1 cellular context compared by ENCODE assay signal in the genomic region with DNA sequence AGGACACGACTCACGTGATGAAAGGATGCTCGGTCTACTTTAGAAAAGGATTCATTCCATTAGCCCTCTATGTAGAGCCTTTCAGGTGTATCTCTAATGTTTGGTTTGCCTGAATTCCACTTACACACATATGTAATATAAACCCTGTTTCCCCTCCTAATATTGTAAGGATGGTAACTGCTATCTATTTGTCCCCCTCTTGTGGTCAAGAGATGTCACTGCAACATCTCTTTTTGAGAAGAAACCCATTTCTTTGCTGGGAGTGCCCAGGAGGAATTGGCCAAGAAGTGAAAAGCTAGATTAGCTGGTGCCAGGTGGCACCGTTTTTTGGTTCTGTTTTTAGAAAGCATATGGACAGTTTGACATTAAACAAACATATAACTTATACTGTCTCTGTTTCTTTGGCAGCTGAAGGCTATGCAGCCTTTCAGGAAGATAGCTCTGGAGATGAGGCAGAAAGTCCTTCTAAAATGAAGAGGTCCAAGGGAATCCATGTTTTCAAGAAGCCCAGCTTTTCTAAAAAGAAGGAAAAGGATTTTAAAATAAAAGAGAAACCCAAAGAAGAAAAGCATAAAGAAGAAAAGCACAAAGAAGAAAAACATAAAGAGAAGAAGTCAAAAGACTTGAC.
TF ChIP-seq lines count a peak whose summit lies in the region.

No MANE protein-coding gene starts in this region.

TF ChIP-seq in K562, 482 proteins besides CTCF, POLR2A, EP300 and RAD21 (continued from another document):
- TF ChIP-seq, protein P1, sequence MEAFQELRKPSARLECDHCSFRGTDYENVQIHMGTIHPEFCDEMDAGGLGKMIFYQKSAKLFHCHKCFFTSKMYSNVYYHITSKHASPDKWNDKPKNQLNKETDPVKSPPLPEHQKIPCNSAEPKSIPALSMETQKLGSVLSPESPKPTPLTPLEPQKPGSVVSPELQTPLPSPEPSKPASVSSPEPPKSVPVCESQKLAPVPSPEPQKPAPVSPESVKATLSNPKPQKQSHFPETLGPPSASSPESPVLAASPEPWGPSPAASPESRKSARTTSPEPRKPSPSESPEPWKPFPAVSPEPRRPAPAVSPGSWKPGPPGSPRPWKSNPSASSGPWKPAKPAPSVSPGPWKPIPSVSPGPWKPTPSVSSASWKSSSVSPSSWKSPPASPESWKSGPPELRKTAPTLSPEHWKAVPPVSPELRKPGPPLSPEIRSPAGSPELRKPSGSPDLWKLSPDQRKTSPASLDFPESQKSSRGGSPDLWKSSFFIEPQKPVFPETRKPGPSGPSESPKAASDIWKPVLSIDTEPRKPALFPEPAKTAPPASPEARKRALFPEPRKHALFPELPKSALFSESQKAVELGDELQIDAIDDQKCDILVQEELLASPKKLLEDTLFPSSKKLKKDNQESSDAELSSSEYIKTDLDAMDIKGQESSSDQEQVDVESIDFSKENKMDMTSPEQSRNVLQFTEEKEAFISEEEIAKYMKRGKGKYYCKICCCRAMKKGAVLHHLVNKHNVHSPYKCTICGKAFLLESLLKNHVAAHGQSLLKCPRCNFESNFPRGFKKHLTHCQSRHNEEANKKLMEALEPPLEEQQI (IDR thresholded peaks at IDR 0.05), result peak; percentile 86
- TF ChIP-seq FOXK2 (conservative IDR thresholded peaks at IDR 0.05 in 1 of 2, IDR thresholded peaks at IDR 0.05 in 1 of 2; ENCODE audit: low read depth in 2 of 2) (0 out of 4 replicates have a peak, but pooled peaks of 1 of the 2 experiments have one; percentile 47), CBX3 (IDR thresholded peaks at IDR 0.05; ENCODE audit: borderline replicate concordance in 1 of 2, low read length in 2 of 2) (peak in 1 of 2 experiments; percentile 73; a peak in 1 of 3 replicates), SP1 (CRISPR knock-in tag; IDR thresholded peaks at IDR 0.05) (0 out of 2 replicates have a peak, but pooled peaks have one; percentile 12), NRF1 (conservative IDR thresholded peaks at IDR 0.05 in 1 of 2, IDR thresholded peaks at IDR 0.05 in 1 of 2) (peak in 1 of 2 experiments; percentile 10; a peak in 1 of 4 replicates), KAT7 (CRISPR knock-in tag; IDR thresholded peaks at IDR 0.05; ENCODE audit: borderline replicate concordance) (peak; percentile 42; the same call in 1 of the 2 replicates), CHD1 (IDR thresholded peaks at IDR 0.05; ENCODE audit: low read length) (no peak), ZNF143 (CRISPR knock-in tag; IDR thresholded peaks at IDR 0.05) (no peak), ZNF586 (CRISPR knock-in tag; conservative IDR thresholded peaks at IDR 0.05) (no peak), CC2D1A (IDR thresholded peaks at IDR 0.05) (peak; percentile 89), RCOR1 (IDR thresholded peaks at IDR 0.05; ENCODE audit: borderline replicate concordance in 1 of 2, low read depth in 2 of 2, low read length in 2 of 2) (0 out of 4 replicates have a peak, but pooled peaks of 1 of the 2 experiments have one; percentile 18), RBM17 (IDR thresholded peaks at IDR 0.05; ENCODE audit: borderline replicate concordance, low read depth, low read length) (no peak), RB1 (IDR thresholded peaks at IDR 0.05; ENCODE audit: low read depth) (0 out of 2 replicates have a peak, but pooled peaks have one; percentile 42), STAG1 (CRISPR knock-in tag; IDR thresholded peaks at IDR 0.05; ENCODE audit: borderline replicate concordance) (peak; percentile 43; the same call in 1 of the 2 replicates), ARID2 (IDR thresholded peaks at IDR 0.05) (peak; percentile 64; the same call in 1 of the 2 replicates), ESRRA (IDR thresholded peaks at IDR 0.05; ENCODE audit: borderline replicate concordance, low read depth) (no peak)
- TF ChIP-seq, protein P2, sequence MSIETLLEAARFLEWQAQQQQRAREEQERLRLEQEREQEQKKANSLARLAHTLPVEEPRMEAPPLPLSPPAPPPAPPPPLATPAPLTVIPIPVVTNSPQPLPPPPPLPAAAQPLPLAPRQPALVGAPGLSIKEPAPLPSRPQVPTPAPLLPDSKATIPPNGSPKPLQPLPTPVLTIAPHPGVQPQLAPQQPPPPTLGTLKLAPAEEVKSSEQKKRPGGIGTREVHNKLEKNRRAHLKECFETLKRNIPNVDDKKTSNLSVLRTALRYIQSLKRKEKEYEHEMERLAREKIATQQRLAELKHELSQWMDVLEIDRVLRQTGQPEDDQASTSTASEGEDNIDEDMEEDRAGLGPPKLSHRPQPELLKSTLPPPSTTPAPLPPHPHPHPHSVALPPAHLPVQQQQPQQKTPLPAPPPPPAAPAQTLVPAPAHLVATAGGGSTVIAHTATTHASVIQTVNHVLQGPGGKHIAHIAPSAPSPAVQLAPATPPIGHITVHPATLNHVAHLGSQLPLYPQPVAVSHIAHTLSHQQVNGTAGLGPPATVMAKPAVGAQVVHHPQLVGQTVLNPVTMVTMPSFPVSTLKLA (conservative IDR thresholded peaks at IDR 0.05), result 0 out of 4 replicates have a peak, but pooled peaks of 1 of the 2 experiments have one; percentile 19
- TF ChIP-seq, protein P3, sequence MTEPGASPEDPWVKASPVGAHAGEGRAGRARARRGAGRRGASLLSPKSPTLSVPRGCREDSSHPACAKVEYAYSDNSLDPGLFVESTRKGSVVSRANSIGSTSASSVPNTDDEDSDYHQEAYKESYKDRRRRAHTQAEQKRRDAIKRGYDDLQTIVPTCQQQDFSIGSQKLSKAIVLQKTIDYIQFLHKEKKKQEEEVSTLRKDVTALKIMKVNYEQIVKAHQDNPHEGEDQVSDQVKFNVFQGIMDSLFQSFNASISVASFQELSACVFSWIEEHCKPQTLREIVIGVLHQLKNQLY (CRISPR knock-in tag; conservative IDR thresholded peaks at IDR 0.05), result no peak
- TF ChIP-seq, protein P4, sequence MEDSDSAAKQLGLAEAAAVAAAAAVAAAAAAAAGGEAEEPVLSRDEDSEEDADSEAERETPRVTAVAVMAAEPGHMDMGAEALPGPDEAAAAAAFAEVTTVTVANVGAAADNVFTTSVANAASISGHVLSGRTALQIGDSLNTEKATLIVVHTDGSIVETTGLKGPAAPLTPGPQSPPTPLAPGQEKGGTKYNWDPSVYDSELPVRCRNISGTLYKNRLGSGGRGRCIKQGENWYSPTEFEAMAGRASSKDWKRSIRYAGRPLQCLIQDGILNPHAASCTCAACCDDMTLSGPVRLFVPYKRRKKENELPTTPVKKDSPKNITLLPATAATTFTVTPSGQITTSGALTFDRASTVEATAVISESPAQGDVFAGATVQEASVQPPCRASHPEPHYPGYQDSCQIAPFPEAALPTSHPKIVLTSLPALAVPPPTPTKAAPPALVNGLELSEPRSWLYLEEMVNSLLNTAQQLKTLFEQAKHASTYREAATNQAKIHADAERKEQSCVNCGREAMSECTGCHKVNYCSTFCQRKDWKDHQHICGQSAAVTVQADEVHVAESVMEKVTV (CRISPR knock-in tag; IDR thresholded peaks at IDR 0.05), result peak; percentile 59
- TF ChIP-seq, protein P5, sequence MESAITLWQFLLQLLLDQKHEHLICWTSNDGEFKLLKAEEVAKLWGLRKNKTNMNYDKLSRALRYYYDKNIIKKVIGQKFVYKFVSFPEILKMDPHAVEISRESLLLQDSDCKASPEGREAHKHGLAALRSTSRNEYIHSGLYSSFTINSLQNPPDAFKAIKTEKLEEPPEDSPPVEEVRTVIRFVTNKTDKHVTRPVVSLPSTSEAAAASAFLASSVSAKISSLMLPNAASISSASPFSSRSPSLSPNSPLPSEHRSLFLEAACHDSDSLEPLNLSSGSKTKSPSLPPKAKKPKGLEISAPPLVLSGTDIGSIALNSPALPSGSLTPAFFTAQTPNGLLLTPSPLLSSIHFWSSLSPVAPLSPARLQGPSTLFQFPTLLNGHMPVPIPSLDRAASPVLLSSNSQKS (CRISPR knock-in tag; IDR thresholded peaks at IDR 0.05), result no peak
- TF ChIP-seq, protein P6, sequence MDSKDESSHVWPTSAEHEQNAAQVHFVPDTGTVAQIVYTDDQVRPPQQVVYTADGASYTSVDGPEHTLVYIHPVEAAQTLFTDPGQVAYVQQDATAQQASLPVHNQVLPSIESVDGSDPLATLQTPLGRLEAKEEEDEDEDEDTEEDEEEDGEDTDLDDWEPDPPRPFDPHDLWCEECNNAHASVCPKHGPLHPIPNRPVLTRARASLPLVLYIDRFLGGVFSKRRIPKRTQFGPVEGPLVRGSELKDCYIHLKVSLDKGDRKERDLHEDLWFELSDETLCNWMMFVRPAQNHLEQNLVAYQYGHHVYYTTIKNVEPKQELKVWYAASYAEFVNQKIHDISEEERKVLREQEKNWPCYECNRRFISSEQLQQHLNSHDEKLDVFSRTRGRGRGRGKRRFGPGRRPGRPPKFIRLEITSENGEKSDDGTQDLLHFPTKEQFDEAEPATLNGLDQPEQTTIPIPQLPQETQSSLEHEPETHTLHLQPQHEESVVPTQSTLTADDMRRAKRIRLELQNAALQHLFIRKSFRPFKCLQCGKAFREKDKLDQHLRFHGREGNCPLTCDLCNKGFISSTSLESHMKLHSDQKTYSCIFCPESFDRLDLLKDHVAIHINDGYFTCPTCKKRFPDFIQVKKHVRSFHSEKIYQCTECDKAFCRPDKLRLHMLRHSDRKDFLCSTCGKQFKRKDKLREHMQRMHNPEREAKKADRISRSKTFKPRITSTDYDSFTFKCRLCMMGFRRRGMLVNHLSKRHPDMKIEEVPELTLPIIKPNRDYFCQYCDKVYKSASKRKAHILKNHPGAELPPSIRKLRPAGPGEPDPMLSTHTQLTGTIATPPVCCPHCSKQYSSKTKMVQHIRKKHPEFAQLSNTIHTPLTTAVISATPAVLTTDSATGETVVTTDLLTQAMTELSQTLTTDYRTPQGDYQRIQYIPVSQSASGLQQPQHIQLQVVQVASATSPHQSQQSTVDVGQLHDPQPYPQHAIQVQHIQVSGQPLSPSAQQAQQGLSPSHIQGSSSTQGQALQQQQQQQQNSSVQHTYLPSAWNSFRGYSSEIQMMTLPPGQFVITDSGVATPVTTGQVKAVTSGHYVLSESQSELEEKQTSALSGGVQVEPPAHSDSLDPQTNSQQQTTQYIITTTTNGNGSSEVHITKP (IDR thresholded peaks at IDR 0.05; ENCODE audit: partially characterized antibody), result peak; percentile 90
- TF ChIP-seq, protein P7, sequence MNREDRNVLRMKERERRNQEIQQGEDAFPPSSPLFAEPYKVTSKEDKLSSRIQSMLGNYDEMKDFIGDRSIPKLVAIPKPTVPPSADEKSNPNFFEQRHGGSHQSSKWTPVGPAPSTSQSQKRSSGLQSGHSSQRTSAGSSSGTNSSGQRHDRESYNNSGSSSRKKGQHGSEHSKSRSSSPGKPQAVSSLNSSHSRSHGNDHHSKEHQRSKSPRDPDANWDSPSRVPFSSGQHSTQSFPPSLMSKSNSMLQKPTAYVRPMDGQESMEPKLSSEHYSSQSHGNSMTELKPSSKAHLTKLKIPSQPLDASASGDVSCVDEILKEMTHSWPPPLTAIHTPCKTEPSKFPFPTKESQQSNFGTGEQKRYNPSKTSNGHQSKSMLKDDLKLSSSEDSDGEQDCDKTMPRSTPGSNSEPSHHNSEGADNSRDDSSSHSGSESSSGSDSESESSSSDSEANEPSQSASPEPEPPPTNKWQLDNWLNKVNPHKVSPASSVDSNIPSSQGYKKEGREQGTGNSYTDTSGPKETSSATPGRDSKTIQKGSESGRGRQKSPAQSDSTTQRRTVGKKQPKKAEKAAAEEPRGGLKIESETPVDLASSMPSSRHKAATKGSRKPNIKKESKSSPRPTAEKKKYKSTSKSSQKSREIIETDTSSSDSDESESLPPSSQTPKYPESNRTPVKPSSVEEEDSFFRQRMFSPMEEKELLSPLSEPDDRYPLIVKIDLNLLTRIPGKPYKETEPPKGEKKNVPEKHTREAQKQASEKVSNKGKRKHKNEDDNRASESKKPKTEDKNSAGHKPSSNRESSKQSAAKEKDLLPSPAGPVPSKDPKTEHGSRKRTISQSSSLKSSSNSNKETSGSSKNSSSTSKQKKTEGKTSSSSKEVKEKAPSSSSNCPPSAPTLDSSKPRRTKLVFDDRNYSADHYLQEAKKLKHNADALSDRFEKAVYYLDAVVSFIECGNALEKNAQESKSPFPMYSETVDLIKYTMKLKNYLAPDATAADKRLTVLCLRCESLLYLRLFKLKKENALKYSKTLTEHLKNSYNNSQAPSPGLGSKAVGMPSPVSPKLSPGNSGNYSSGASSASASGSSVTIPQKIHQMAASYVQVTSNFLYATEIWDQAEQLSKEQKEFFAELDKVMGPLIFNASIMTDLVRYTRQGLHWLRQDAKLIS (CRISPR knock-in tag; IDR thresholded peaks at IDR 0.05), result peak; percentile 54; the same call in 1 of the 2 replicates
TF ChIP-seq in K562: peak in this region for 20.
